20 cellular contexts compared by ENCODE assay signal in the genomic region with DNA sequence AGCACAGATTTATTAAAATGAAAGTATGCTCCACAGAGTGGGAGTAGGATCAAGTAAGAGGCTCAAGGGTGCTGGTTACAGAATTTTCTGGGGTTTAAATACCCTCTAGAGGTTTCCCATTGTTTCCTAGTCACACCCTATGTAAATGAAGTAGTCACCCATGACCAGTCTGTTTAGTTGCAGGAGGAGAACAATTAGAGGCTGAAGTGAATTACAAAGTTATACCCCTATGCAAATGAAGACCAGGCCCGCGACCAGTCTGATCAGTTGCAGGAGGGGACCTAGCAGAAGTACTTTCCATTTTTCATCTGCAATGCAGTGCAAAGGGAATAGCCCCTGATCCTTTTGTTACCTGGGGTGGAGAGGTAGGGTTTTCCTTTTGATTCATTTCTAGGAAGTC. TPM values are rescaled to one million over a fixed set of nuclear protein-coding genes. Genes with fewer than 3 reads are reported as not detected.
"Had no signal": no experiment of that assay in that cellular context is flagged by ENCODE, and none has a peak within 500 bp of the region (broad histone marks: within the 10 kb centered on the region; RNA-seq: fewer than 3 reads in every experiment).

No MANE protein-coding gene starts in this region.

- H3K9ac ChIP-seq: parathyroid adenoma had no signal

- H3K36me3 ChIP-seq: right lobe of liver, stomach, suprapubic skin, tibial nerve, WERI-Rb-1 had no signal

- ATAC-seq: left lobe of liver; natural killer cell treated with Interleukin-12 subunit alpha and Interleukin-12 subunit beta and Interleukin-15 and Interleukin-18, amount 100 ng/mL, for 72 hours; right lobe of liver; stimulated activated memory B cell treated with anti-CD40 and anti-IgM and Interleukin-4, amounts not matched to agents 10 μg/mL and 1 μg/mL and 100 μg/mL, for 72 hours; T-cell had no signal

- H3K36me3 Mint-ChIP-seq: activated naive CD8-positive, alpha-beta T cell; immature natural killer cell; natural killer cell treated with Interleukin-12 subunit alpha and Interleukin-12 subunit beta and Interleukin-15 and Interleukin-18, amount 100 ng/mL, for 72 hours; stimulated activated memory B cell treated with anti-CD40 and anti-IgM and Interleukin-4, amounts not matched to agents 10 μg/mL and 1 μg/mL and 100 μg/mL, for 72 hours; T-cell had no signal

- H3K79me2 ChIP-seq: parathyroid adenoma had no signal

- H3K9me3 Mint-ChIP-seq: natural killer cell treated with Interleukin-12 subunit alpha and Interleukin-12 subunit beta and Interleukin-15 and Interleukin-18, amount 100 ng/mL, for 72 hours; stimulated activated memory B cell treated with anti-CD40 and anti-IgM and Interleukin-4, amounts not matched to agents 10 μg/mL and 1 μg/mL and 100 μg/mL, for 72 hours; T-cell; T-helper 2 cell treated with Interferon-gamma antibody and Interleukin-4, amounts not matched to agents 5 μg/mL and 100 μg/mL, for 36 hours had no signal

- H3K27ac Mint-ChIP-seq: activated naive CD8-positive, alpha-beta T cell; endodermal cell; immature natural killer cell; natural killer cell treated with Interleukin-12 subunit alpha and Interleukin-12 subunit beta and Interleukin-15 and Interleukin-18, amount 100 ng/mL, for 72 hours; stimulated activated memory B cell treated with anti-CD40 and anti-IgM and Interleukin-4, amounts not matched to agents 10 μg/mL and 1 μg/mL and 100 μg/mL, for 72 hours; T-cell; T-helper 2 cell treated with Interferon-gamma antibody and Interleukin-4, amounts not matched to agents 5 μg/mL and 100 μg/mL, for 36 hours had no signal

- H3K4me1 ChIP-seq: parathyroid adenoma, right lobe of liver, stomach, suprapubic skin had no signal

- H3K4me3 ChIP-seq: lung, right lobe of liver, stomach, suprapubic skin, tibial nerve had no signal

- H3K4me3 Mint-ChIP-seq: activated naive CD8-positive, alpha-beta T cell; endodermal cell; immature natural killer cell; natural killer cell treated with Interleukin-12 subunit alpha and Interleukin-12 subunit beta and Interleukin-15 and Interleukin-18, amount 100 ng/mL, for 72 hours; stimulated activated memory B cell treated with anti-CD40 and anti-IgM and Interleukin-4, amounts not matched to agents 10 μg/mL and 1 μg/mL and 100 μg/mL, for 72 hours; T-cell; T-helper 2 cell treated with Interferon-gamma antibody and Interleukin-4, amounts not matched to agents 5 μg/mL and 100 μg/mL, for 36 hours had no signal

- DNase-seq: activated CD4-positive, alpha-beta T cell treated with anti-CD3 and anti-CD28 coated beads for 1 hour; activated gamma-delta T cell treated with Interleukin-2 at 50 U/mL for 16 hours; activated T-cell treated with anti-CD3 and anti-CD28 coated beads, Interleukin-2, amount 50 U/mL, for 1 hour; cortex of kidney; endodermal cell; immature natural killer cell; right lobe of liver; small intestine; stomach; T-cell; WERI-Rb-1 had no signal

- FAIRE-seq: small intestine had no signal

- H3K27me3 ChIP-seq: right lobe of liver, stomach, suprapubic skin, tibial nerve had no signal

- H3K27me3 Mint-ChIP-seq: activated naive CD8-positive, alpha-beta T cell; stimulated activated memory B cell treated with anti-CD40 and anti-IgM and Interleukin-4, amounts not matched to agents 10 μg/mL and 1 μg/mL and 100 μg/mL, for 72 hours; T-cell had no signal

- H3K27ac ChIP-seq: parathyroid adenoma, right lobe of liver, stomach, suprapubic skin, tibial nerve, WERI-Rb-1 had no signal

- H3K9me3 ChIP-seq: right lobe of liver, stomach, suprapubic skin had no signal

- H3K4me1 Mint-ChIP-seq: endodermal cell, immature natural killer cell, T-cell had no signal

RNA-seq across cellular contexts. Expression of gene FILIP1, which starts 11.8 kb away (rescaled TPM):
- total RNA-seq: natural killer cell treated with Interleukin-12 subunit alpha and Interleukin-12 subunit beta and Interleukin-15 and Interleukin-18, amount 100 ng/mL, for 72 hours had no signal
- polyA plus RNA-seq: immature natural killer cell had no signal
